ENCODE assay signal across 8 cellular contexts in genomic region chr6:147202516-147203310, GRCh38. TPM values are rescaled to one million over a fixed set of nuclear protein-coding genes. Genes with fewer than 3 reads are reported as not detected.
A peak's percentile ranks its signal among the peaks of the same experiment; 100 is the strongest.
DNase-seq lines count a peak whose midpoint lies in the region; ATAC-seq and TF ChIP-seq lines count a peak whose summit lies in the region.

No MANE protein-coding gene starts in this region.

- ATAC-seq in HG03432 (IDR thresholded peaks at IDR 0.05; ENCODE audit: unreplicated experiment): peak; percentile 77
- peak; percentile 88 for ATAC-seq in activated CD4-positive, alpha-beta T cell treated with anti-CD3 and anti-CD28 coated beads for 36 hours

- H3K36me3 Mint-ChIP-seq in activated CD4-positive, alpha-beta T cell treated with anti-CD3 and anti-CD28 coated beads for 36 hours (ENCODE audit: low read depth): peaks cover 7% of the 10 kb centered on the region

- peaks cover 24% of the 10 kb centered on the region for H3K4me1 Mint-ChIP-seq in activated CD4-positive, alpha-beta T cell treated with anti-CD3 and anti-CD28 coated beads for 36 hours

- H3K9me3 Mint-ChIP-seq in activated CD4-positive, alpha-beta T cell treated with anti-CD3 and anti-CD28 coated beads for 36 hours (ENCODE audit: low read depth): no peaks in the 10 kb centered on the region

- peak; percentile 68 for TF ChIP-seq POLR2A in GM19099 (IDR thresholded peaks at IDR 0.05; ENCODE audit: extremely low read depth, insufficient read length, low read depth)

- POLR2A ChIA-PET in activated CD4-positive, alpha-beta T cell treated with anti-CD3 and anti-CD28 coated beads for 36 hours (lab: Charles Lee): interaction anchor here (0.6 to 0.7 kb wide), 2 partner anchors 352 to 363 kb away, joined by 3 read pairs; no protein-coding TSS in a partner anchor

- H3K4me3 ChIP-seq in choroid plexus epithelial cell (ENCODE audit: low read depth, low read length): peak overlapping the region; percentile 84

- no peak for TF ChIP-seq CTCF in choroid plexus epithelial cell (conservative IDR thresholded peaks at IDR 0.05; ENCODE audit: low read depth, low read length)

- intact Hi-C loops in activated CD4-positive, alpha-beta T cell treated with anti-CD3 and anti-CD28 coated beads for 36 hours (cut with DNase I, micrococcal nuclease): loop anchor here (1.0 to 10.0 kb wide), 10 partner anchors 7 to 1468 kb away; partner anchors contain the start of genes SHPRH (in 2 of the 2) and EPM2A (in 1 of the 2)

- peak overlapping the region; percentile 87 for H3K4me3 Mint-ChIP-seq in activated CD4-positive, alpha-beta T cell treated with anti-CD3 and anti-CD28 coated beads for 36 hours

- DNase-seq in Ammon's horn (ENCODE audit: low spot score): peak; percentile 98
- DNase-seq in NCI-H510A treated with DMSO at 0.1 percent for 48 hours (lab: John Stamatoyannopoulos, UW): peak; percentile 87
- DNase-seq in activated CD4-positive, alpha-beta T cell treated with anti-CD3 and anti-CD28 coated beads for 36 hours: peak; percentile 87
- peak; percentile 99 for DNase-seq in choroid plexus epithelial cell (ENCODE audit: low read depth)
- peak; percentile 93 for DNase-seq in kidney glomerular epithelial cell (lab: John Stamatoyannopoulos, UW)
- peak; percentile 39 to 49 for DNase-seq in stimulated activated CD4-positive, alpha-beta T cell treated with anti-CD3 and anti-CD28 coated beads, Interleukin-1b, Interleukin-23, amount 100 ng/mL, for 1 hour (ENCODE audit: low read depth in 2 of 2)

- H3K27ac Mint-ChIP-seq in activated CD4-positive, alpha-beta T cell treated with anti-CD3 and anti-CD28 coated beads for 36 hours: peak overlapping the region; percentile 98

- CTCF ChIA-PET in activated CD4-positive, alpha-beta T cell treated with anti-CD3 and anti-CD28 coated beads for 36 hours (lab: Charles Lee): interaction anchor here (0.6 to 1.1 kb wide), 2 partner anchors 30 to 346 kb away, joined by 3 to 4 read pairs; no protein-coding TSS in a partner anchor

- no peaks in the 10 kb centered on the region for H3K27me3 Mint-ChIP-seq in activated CD4-positive, alpha-beta T cell treated with anti-CD3 and anti-CD28 coated beads for 36 hours

RNA-seq across cellular contexts. Expression of gene STXBP5, which starts 1.5 kb away (rescaled TPM):
- 10 to 100 TPM; 14.4 to 15.0 TPM for total RNA-seq in activated CD4-positive, alpha-beta T cell treated with anti-CD3 and anti-CD28 coated beads for 36 hours

Comparison
In these comparisons a context has a peak if more than half of its experiments do, and no peak if none do; other contexts are left out.
1. Peak in every context shown above with its lines: DNase-seq, ATAC-seq and H3K4me3 ChIP-seq.
2. DNase-seq: peak in every context shown above with its lines; median percentile 99 in choroid plexus epithelial cell; 98 in Ammon's horn; 93 in kidney glomerular epithelial cell; 87 in NCI-H510A treated with DMSO at 0.1 percent for 48 hours; 87 in activated CD4-positive, alpha-beta T cell treated with anti-CD3 and anti-CD28 coated beads for 36 hours; 44 in stimulated activated CD4-positive, alpha-beta T cell treated with anti-CD3 and anti-CD28 coated beads, Interleukin-1b, Interleukin-23, amount 100 ng/mL, for 1 hour.